24 cellular contexts compared by ENCODE assay signal in genomic region chr12:93524386-93525133, GRCh38. TPM values are rescaled to one million over a fixed set of nuclear protein-coding genes. Genes with fewer than 3 reads are reported as not detected.
DNase-seq lines count a peak whose midpoint lies in the region; ATAC-seq, FAIRE-seq and TF ChIP-seq lines count a peak whose summit lies in the region.
"Had no signal": no experiment of that assay in that cellular context is flagged by ENCODE, and none has a peak within 500 bp of the region (broad histone marks: within the 10 kb centered on the region; RNA-seq: fewer than 3 reads in every experiment).

No MANE protein-coding gene starts in this region.

- WGBS in HepG2 (ENCODE audit: low lambda C conversion rate), result 21% methylated on average over 10 of the region's 10 CpGs
- WGBS in mesendoderm (ENCODE audit: extremely low coverage, insufficient coverage, low lambda C conversion rate), result no CpG with 5 or more reads among the region's 10 CpGs

- peak overlapping the region; percentile 18 for H3K27ac Mint-ChIP-seq in Caco-2 (ENCODE audit: unreplicated experiment)
- H3K27ac Mint-ChIP-seq in CD4-positive, alpha-beta memory T cell, result no peak overlapping the region
- H3K27ac Mint-ChIP-seq: CD8-positive, alpha-beta memory T cell; HFFc6 had no signal

- no peak overlapping the region for H3K4me3 Mint-ChIP-seq in Caco-2 (ENCODE audit: unreplicated experiment)
- H3K4me3 Mint-ChIP-seq in CD4-positive, alpha-beta memory T cell, result no peak overlapping the region
- H3K4me3 Mint-ChIP-seq: CD8-positive, alpha-beta memory T cell; HFFc6 had no signal

- H4K20me1 ChIP-seq in PC-3 (ENCODE audit: low read length) (no peaks in the 10 kb centered on the region), HepG2 (ENCODE audit: insufficient read depth, low read length) (no peaks in the 10 kb centered on the region)

- H3K27me3 ChIP-seq in Caco-2 (replicated peaks; ENCODE audit: control insufficient read depth, insufficient read depth, low read length) (no peaks in the 10 kb centered on the region), PC-3 (ENCODE audit: low read length) (no peaks in the 10 kb centered on the region), HepG2 (ENCODE audit: control insufficient read depth in 1 of 2, insufficient read depth in 2 of 2, low read length in 2 of 2) (no peaks in the 10 kb centered on the region; a peak in 1 of 5 replicates), mesendoderm (ENCODE audit: insufficient read depth, low read length, poor library complexity) (no peaks in the 10 kb centered on the region)
- no peaks in the 10 kb centered on the region for H3K27me3 ChIP-seq in CD4-positive, alpha-beta memory T cell (ENCODE audit: insufficient read depth, low read length)
- H3K27me3 ChIP-seq: MG63, SJSA1 had no signal

- H3K4me3 ChIP-seq in Caco-2 (ENCODE audit: low read depth, low read length) (no peak overlapping the region), PC-3 (ENCODE audit: low read length) (no peak overlapping the region), HepG2 (replicated peaks in 1 of 3; ENCODE audit: insufficient read depth in 1 of 3, low read depth in 2 of 3, low read length in 3 of 3) (no peak overlapping the region), mesendoderm (ENCODE audit: low read length) (no peak overlapping the region)
- H3K4me3 ChIP-seq in CD4-positive, alpha-beta memory T cell (ENCODE audit: low read length in 2 of 2), result no peak overlapping the region
- H3K4me3 ChIP-seq: HAP-1, K562, MG63, SJSA1 had no signal

- CTCF ChIA-PET in Caco-2 (lab: Charles Lee) (interaction anchor here (0.5 to 2.0 kb wide), 5 partner anchors 22 to 577 kb away, joined by 3 to 7 read pairs (median 4); no protein-coding TSS in a partner anchor), PC-3 (lab: Charles Lee) (no interaction called here), HepG2 (lab: Yijun Ruan, JAX; ENCODE audit: low intra/inter-chr PET ratio, low total read pairs) (interaction anchor here (2.1 kb wide), 1 partner anchor 577 kb away, joined by 11 read pairs; no protein-coding TSS in a partner anchor)
- CTCF ChIA-PET in CD4-positive, alpha-beta memory T cell (lab: Charles Lee; ENCODE audit: partially characterized antibody), result interaction anchor here (3.5 kb wide), 1 partner anchor 578 kb away, joined by 19 read pairs; no protein-coding TSS in a partner anchor

- DNase-seq in Caco-2, result no peak
- DNase-seq in PC-3, result peak; percentile 37
- peak; percentile 9 for DNase-seq in HepG2 (ENCODE audit: low spot score)
- DNase-seq in CD4-positive, alpha-beta memory T cell, result no peak
- DNase-seq in mesendoderm, result no peak
- DNase-seq: C1 segment of cervical spinal cord; Calu3; CD8-positive, alpha-beta memory T cell; GOT3; HFFc6; MG63; NCI-H1105 treated with DMSO at 0.1 percent for 48 hours; NCI-H2029; NCI-H446 treated with DMSO at 0.1 percent for 48 hours; NK-92 treated with Interleukin-12 subunit alpha and Interleukin-12 subunit beta, amount 100 ng/mL, for 24 hours; Right ventricle myocardium superior had no signal

- H3K56ac ChIP-seq in mesendoderm (ENCODE audit: low read length), result no peak overlapping the region

- H3K27ac ChIP-seq in 22Rv1 (peak overlapping the region; percentile 50), PC-3 (ENCODE audit: low read length) (no peak overlapping the region), HepG2 (ENCODE audit: extremely low read length, insufficient read depth, low read length) (no peak overlapping the region), mesendoderm (ENCODE audit: low read depth, low read length) (no peak overlapping the region)
- no peak overlapping the region for H3K27ac ChIP-seq in CD4-positive, alpha-beta memory T cell (ENCODE audit: low read depth, low read length)
- H3K27ac ChIP-seq: SJSA1 had no signal

- POLR2A ChIA-PET in Caco-2 (lab: Charles Lee) (no interaction called here), PC-3 (lab: Charles Lee; ENCODE audit: unreplicated experiment) (no interaction called here), HepG2 (lab: Yijun Ruan, JAX) (interaction anchor here (0.6 kb wide), 1 partner anchor 28 kb away, joined by 4 read pairs; no protein-coding TSS in a partner anchor)
- POLR2A ChIA-PET in CD4-positive, alpha-beta memory T cell (lab: Charles Lee; ENCODE audit: partially characterized antibody), result no interaction called here

- no peak for TF ChIP-seq RAD21 in HepG2 (CRISPR knock-in tag; IDR thresholded peaks at IDR 0.05)

- H3K4me1 ChIP-seq in Caco-2 (peaks cover 38% of the 10 kb centered on the region), PC-3 (ENCODE audit: insufficient read depth, low read length) (peaks cover 21% of the 10 kb centered on the region), HepG2 (ENCODE audit: insufficient read depth, low read length) (peaks cover 31% of the 10 kb centered on the region), mesendoderm (ENCODE audit: control insufficient read depth, low read depth, low read length) (no peaks in the 10 kb centered on the region)
- H3K4me1 ChIP-seq in CD4-positive, alpha-beta memory T cell (ENCODE audit: insufficient read depth, low read length), result no peaks in the 10 kb centered on the region

- H4K8ac ChIP-seq in mesendoderm (ENCODE audit: low read depth, low read length), result no peak overlapping the region

- peaks cover 4% of the 10 kb centered on the region for H3K9me3 Mint-ChIP-seq in Caco-2 (ENCODE audit: unreplicated experiment)
- H3K9me3 Mint-ChIP-seq in CD4-positive, alpha-beta memory T cell, result no peaks in the 10 kb centered on the region
- H3K9me3 Mint-ChIP-seq: CD8-positive, alpha-beta memory T cell; HFFc6 had no signal

- no peak overlapping the region for H2BK15ac ChIP-seq in mesendoderm (replicated peaks; ENCODE audit: low read depth)

- no peak for TF ChIP-seq POLR2A in HepG2 (IDR thresholded peaks at IDR 0.05; ENCODE audit: insufficient read depth in 1 of 2, low read depth in 2 of 2, low read length in 2 of 2)

- H3K23ac ChIP-seq in mesendoderm (ENCODE audit: low read length), result no peak overlapping the region

- in situ Hi-C loops in HepG2 (cut with HindIII; ENCODE audit: extremely low pct_ligation_motif_present, low pct_unique_long_range_greater_than_20kb), result loop anchor here (5.0 kb wide), 1 partner anchor 578 kb away; no protein-coding TSS in a partner anchor

- ATAC-seq in PC-3 (peak; percentile 25; the same call in 1 of the 2 replicates), HepG2 (no peak), GM19455 (IDR thresholded peaks at IDR 0.05; ENCODE audit: unreplicated experiment) (no peak), GM18861 (IDR thresholded peaks at IDR 0.05; ENCODE audit: unreplicated experiment) (no peak)

- H3K4me1 Mint-ChIP-seq in Caco-2 (ENCODE audit: low read depth, unreplicated experiment), result peaks cover 37% of the 10 kb centered on the region
- peaks cover 0 to 5% (median 2%) of the 10 kb centered on the region in 4 donors for H3K4me1 Mint-ChIP-seq in CD4-positive, alpha-beta memory T cell

- H2AFZ ChIP-seq in PC-3 (ENCODE audit: low read length) (no peak overlapping the region), HepG2 (ENCODE audit: low read length) (no peak overlapping the region)

- H3K79me1 ChIP-seq in mesendoderm (ENCODE audit: low read length), result no peaks in the 10 kb centered on the region

- BruUV-seq in Caco-2 (replicated peaks; lab: Mats Ljungman, UMichigan) (no TSS peak), PC-3 (replicated peaks; lab: Mats Ljungman, UMichigan) (no TSS peak), HepG2 (replicated peaks; lab: Mats Ljungman, UMichigan) (no TSS peak)

- H3K4ac ChIP-seq in mesendoderm (ENCODE audit: low read depth, low read length), result no peak overlapping the region

- no peak for TF ChIP-seq CTCF in 22Rv1 (IDR thresholded peaks at IDR 0.05)
- TF ChIP-seq CTCF in Caco-2 (IDR thresholded peaks at IDR 0.05; ENCODE audit: insufficient read depth in 1 of 2, low read depth in 1 of 2, low read length in 1 of 2, severe bottlenecking in 1 of 2, unreplicated experiment in 1 of 2), result no peak
- no peak for TF ChIP-seq CTCF in PC-3 (conservative IDR thresholded peaks at IDR 0.05; ENCODE audit: low read depth, low read length)
- no peak for TF ChIP-seq CTCF in HepG2 (CRISPR knock-in tag; IDR thresholded peaks at IDR 0.05)

- H2AK5ac ChIP-seq in mesendoderm (ENCODE audit: low read length), result no peak overlapping the region

- H3K9me2 ChIP-seq in PC-3 (replicated peaks; ENCODE audit: low read length), result no peaks in the 10 kb centered on the region

- H2BK120ac ChIP-seq in mesendoderm (ENCODE audit: low read depth, low read length), result no peak overlapping the region

- FAIRE-seq in HepG2 (lab: Jason Lieb, UNC), result no peak
- FAIRE-seq: GM18507, K562 had no signal

- no peak overlapping the region for H4K5ac ChIP-seq in mesendoderm (ENCODE audit: low read length)

- TF ChIP-seq EP300 in HepG2 (IDR thresholded peaks at IDR 0.05; ENCODE audit: low read depth in 2 of 2, low read length in 2 of 2) (no peak), HepG2 (CRISPR knock-in tag; IDR thresholded peaks at IDR 0.05; ENCODE audit: borderline replicate concordance) (no peak)

- intact Hi-C loops in Caco-2 (cut with micrococcal nuclease; ENCODE audit: unreplicated experiment), result loop anchor here (1.0 to 10.0 kb wide), 2 partner anchors 450 to 578 kb away; no protein-coding TSS in a partner anchor
- intact Hi-C loops in PC-3 (cut with micrococcal nuclease), result no loop called here
- intact Hi-C loops in HepG2 (cut with micrococcal nuclease; ENCODE audit: unreplicated experiment), result loop anchor here (1.0 to 2.0 kb wide), 2 partner anchors 40 to 578 kb away; no protein-coding TSS in a partner anchor
- intact Hi-C loops in CD4-positive, alpha-beta memory T cell (cut with micrococcal nuclease), result no loop called here

- no peaks in the 10 kb centered on the region; the same call in 1 of the 2 replicates for H3K9me3 ChIP-seq in Caco-2
- H3K9me3 ChIP-seq in PC-3 (ENCODE audit: low read length), result no peaks in the 10 kb centered on the region
- H3K9me3 ChIP-seq in HepG2 (ENCODE audit: low read length), result no peaks in the 10 kb centered on the region
- H3K9me3 ChIP-seq in CD4-positive, alpha-beta memory T cell (ENCODE audit: control insufficient read depth in 1 of 2, low read length in 2 of 2), result no peaks in the 10 kb centered on the region
- H3K9me3 ChIP-seq: HAP-1, MG63, SJSA1 had no signal

- H3K79me2 ChIP-seq in PC-3 (ENCODE audit: low read length), result no peaks in the 10 kb centered on the region
- H3K79me2 ChIP-seq in HepG2 (ENCODE audit: insufficient read depth, low read length), result no peaks in the 10 kb centered on the region
- H3K79me2 ChIP-seq in mesendoderm (ENCODE audit: control insufficient read depth, insufficient read depth, low read length), result no peaks in the 10 kb centered on the region

- H3K9ac ChIP-seq in PC-3 (ENCODE audit: low read length), result no peak overlapping the region
- no peak overlapping the region for H3K9ac ChIP-seq in HepG2 (ENCODE audit: insufficient read depth, low read depth, low read length)
- H3K9ac ChIP-seq in mesendoderm (ENCODE audit: low read length), result no peak overlapping the region

- peaks cover 6% of the 10 kb centered on the region for H3K36me3 Mint-ChIP-seq in Caco-2 (ENCODE audit: insufficient read depth, unreplicated experiment)
- H3K36me3 Mint-ChIP-seq in CD4-positive, alpha-beta memory T cell, result no peaks in the 10 kb centered on the region
- H3K36me3 Mint-ChIP-seq: CD8-positive, alpha-beta memory T cell had no signal

- no peaks in the 10 kb centered on the region for H3K27me3 Mint-ChIP-seq in Caco-2 (ENCODE audit: insufficient read depth, unreplicated experiment)
- peaks cover 1 to 4% of the 10 kb centered on the region in 2 donors for H3K27me3 Mint-ChIP-seq in CD4-positive, alpha-beta memory T cell

- H3K18ac ChIP-seq in mesendoderm (ENCODE audit: low read length), result no peak overlapping the region

- H3K36me3 ChIP-seq in Caco-2 (ENCODE audit: control insufficient read depth, insufficient read depth, low read length) (no peaks in the 10 kb centered on the region), PC-3 (ENCODE audit: low read depth, low read length) (no peaks in the 10 kb centered on the region), HepG2 (replicated peaks in 1 of 2; ENCODE audit: control insufficient read depth in 1 of 2, insufficient read depth in 2 of 2, low read length in 2 of 2) (no peaks in the 10 kb centered on the region), mesendoderm (ENCODE audit: control insufficient read depth, insufficient read depth, low read length) (no peaks in the 10 kb centered on the region)
- no peaks in the 10 kb centered on the region for H3K36me3 ChIP-seq in CD4-positive, alpha-beta memory T cell (ENCODE audit: insufficient read depth, low read length)
- H3K36me3 ChIP-seq: HAP-1, MG63, SJSA1 had no signal

- H3K4me2 ChIP-seq in PC-3 (ENCODE audit: low read length), result no peak overlapping the region
- no peak overlapping the region for H3K4me2 ChIP-seq in HepG2 (ENCODE audit: low read depth, low read length)
- no peak overlapping the region for H3K4me2 ChIP-seq in mesendoderm (ENCODE audit: low read length)

- H2BK5ac ChIP-seq in mesendoderm (ENCODE audit: low read length), result no peak overlapping the region

- H3F3A ChIP-seq in PC-3 (ENCODE audit: low read length, unreplicated experiment), result no peaks in the 10 kb centered on the region

RNA-seq across cellular contexts. Expression of gene SOCS2, which starts 47.9 kb away (rescaled TPM):
- total RNA-seq in Caco-2 (2022) (95.4 and 96.6 TPM in 2 replicates), PC-3 (2014; rRNA removed) (28.9 and 43.1 TPM in 2 replicates), HepG2 (2016; rRNA removed; fragmentation: Illumina TruSeq; extraction: Trizol) (1.5 and 2.4 TPM in 2 replicates)
- total RNA-seq in HepG2 (2016; cell fraction: cytosol; rRNA removed; fragmentation: Illumina TruSeq; extraction: Trizol; ENCODE audit: low read depth), result 0.53 and 0.61 TPM in 2 replicates
- 1.4 and 1.9 TPM in 2 replicates for total RNA-seq in HepG2 (2016; cell fraction: insoluble cytoplasmic fraction; rRNA removed; fragmentation: Illumina TruSeq; extraction: Trizol)
- 1.4 and 2.1 TPM in 2 replicates for total RNA-seq in HepG2 (2016; cell fraction: membrane; rRNA removed; fragmentation: Illumina TruSeq; extraction: Trizol)
- 3.1 and 4.0 TPM in 2 replicates for total RNA-seq in HepG2 (2016; cell fraction: nucleus; rRNA removed; fragmentation: Illumina TruSeq; extraction: Trizol)
- 0.62 and 0.89 TPM in 2 replicates for polyA plus RNA-seq in HepG2 (2011; rRNA removed)
- polyA plus RNA-seq in HepG2 (2011; cell fraction: cytosol; rRNA removed), result 0.51 and 0.54 TPM in 2 replicates
- 1.6 and 1.9 TPM in 2 replicates for polyA plus RNA-seq in HepG2 (2011; cell fraction: nucleus; rRNA removed)
- 0.39 and 0.57 TPM in 2 replicates for polyA plus RNA-seq in HepG2 (2012)
- 0.50 and 0.75 TPM in 2 replicates for polyA plus RNA-seq in HepG2 (2016; cell fraction: cytosol; fragmentation: Illumina TruSeq; extraction: Trizol; ENCODE audit: low read depth)
- 2.4 and 2.5 TPM in 2 replicates for polyA plus RNA-seq in HepG2 (2016; cell fraction: insoluble cytoplasmic fraction; fragmentation: Illumina TruSeq; extraction: Trizol; ENCODE audit: low read depth)
- 2.0 and 2.7 TPM in 2 replicates for polyA plus RNA-seq in HepG2 (2016; cell fraction: membrane; fragmentation: Illumina TruSeq; extraction: Trizol; ENCODE audit: low read depth)
- 4.5 and 5.6 TPM in 2 replicates for polyA plus RNA-seq in HepG2 (2016; cell fraction: nucleus; fragmentation: Illumina TruSeq; extraction: Trizol; ENCODE audit: insufficient read depth, low read depth)
- 0.60 and 0.96 TPM in 2 replicates for polyA minus RNA-seq in HepG2 (2011; rRNA and poly(A)+ RNA removed; ENCODE audit: low replicate concordance)
- polyA minus RNA-seq in HepG2 (2011; cell fraction: cytosol; rRNA and poly(A)+ RNA removed), result 1.2 TPM in 1 of 2 replicates, not detected in the other
- polyA minus RNA-seq in HepG2 (2011; cell fraction: nucleus; rRNA and poly(A)+ RNA removed), result 1.8 and 1.9 TPM in 2 replicates
- total RNA-seq in CD4-positive, alpha-beta memory T cell, result 1 to 10 TPM; 1.7 to 2.6 TPM
- 10 to 100 TPM; 37.3 to 69.0 TPM for polyA plus RNA-seq in CD4-positive, alpha-beta memory T cell
- 41.4 TPM for polyA plus RNA-seq in mesendoderm (2013, experiment 1 of 2)
- polyA plus RNA-seq in mesendoderm (2013, experiment 2 of 2), result 39.4 TPM
- total RNA-seq: G401 had no signal

RNA-seq across cellular contexts. Expression of gene MRPL42, which starts 57.2 kb away (rescaled TPM):
- 77.0 and 78.2 TPM in 2 replicates for total RNA-seq in Caco-2 (2022)
- 69.6 and 119 TPM in 2 replicates for total RNA-seq in PC-3 (2014; rRNA removed)
- 148 and 224 TPM in 2 replicates for total RNA-seq in HepG2 (2016; rRNA removed; fragmentation: Illumina TruSeq; extraction: Trizol)
- 63.1 and 69.4 TPM in 2 replicates for total RNA-seq in HepG2 (2016; cell fraction: cytosol; rRNA removed; fragmentation: Illumina TruSeq; extraction: Trizol; ENCODE audit: low read depth)
- total RNA-seq in HepG2 (2016; cell fraction: insoluble cytoplasmic fraction; rRNA removed; fragmentation: Illumina TruSeq; extraction: Trizol), result 148 and 233 TPM in 2 replicates
- total RNA-seq in HepG2 (2016; cell fraction: membrane; rRNA removed; fragmentation: Illumina TruSeq; extraction: Trizol), result 119 and 120 TPM in 2 replicates
- 72.3 and 83.9 TPM in 2 replicates for total RNA-seq in HepG2 (2016; cell fraction: nucleus; rRNA removed; fragmentation: Illumina TruSeq; extraction: Trizol)
- polyA plus RNA-seq in HepG2 (2011; rRNA removed), result 75.4 and 93.3 TPM in 2 replicates
- polyA plus RNA-seq in HepG2 (2011; cell fraction: cytosol; rRNA removed), result 44.4 and 77.9 TPM in 2 replicates
- 21.4 and 32.1 TPM in 2 replicates for polyA plus RNA-seq in HepG2 (2011; cell fraction: nucleus; rRNA removed)
- 77.4 and 156 TPM in 2 replicates for polyA plus RNA-seq in HepG2 (2012)
- 62.5 and 71.1 TPM in 2 replicates for polyA plus RNA-seq in HepG2 (2016; cell fraction: cytosol; fragmentation: Illumina TruSeq; extraction: Trizol; ENCODE audit: low read depth)
- 198 and 212 TPM in 2 replicates for polyA plus RNA-seq in HepG2 (2016; cell fraction: insoluble cytoplasmic fraction; fragmentation: Illumina TruSeq; extraction: Trizol; ENCODE audit: low read depth)
- polyA plus RNA-seq in HepG2 (2016; cell fraction: membrane; fragmentation: Illumina TruSeq; extraction: Trizol; ENCODE audit: low read depth), result 87.3 and 92.4 TPM in 2 replicates
- polyA plus RNA-seq in HepG2 (2016; cell fraction: nucleus; fragmentation: Illumina TruSeq; extraction: Trizol; ENCODE audit: insufficient read depth, low read depth), result 78.8 and 79.9 TPM in 2 replicates
- 23.0 and 26.1 TPM in 2 replicates for polyA minus RNA-seq in HepG2 (2011; rRNA and poly(A)+ RNA removed; ENCODE audit: low replicate concordance)
- 48.1 and 52.1 TPM in 2 replicates for polyA minus RNA-seq in HepG2 (2011; cell fraction: cytosol; rRNA and poly(A)+ RNA removed)
- polyA minus RNA-seq in HepG2 (2011; cell fraction: nucleus; rRNA and poly(A)+ RNA removed), result 61.4 and 110 TPM in 2 replicates
- total RNA-seq in CD4-positive, alpha-beta memory T cell, result 10 to 100 TPM; 40.1 to 43.2 TPM
- 10 to 100 TPM; 75.7 to 92.8 TPM for polyA plus RNA-seq in CD4-positive, alpha-beta memory T cell
- 149 TPM for polyA plus RNA-seq in mesendoderm (2013, experiment 1 of 2)
- polyA plus RNA-seq in mesendoderm (2013, experiment 2 of 2), result 153 TPM

Comparison
In these comparisons a context has a peak if more than half of its experiments do, and no peak if none do; other contexts are left out.
1. DNase-seq: peak in PC-3 (single experiment) and HepG2 (single experiment); none in Caco-2 (0 of 2), CD4-positive, alpha-beta memory T cell (0 of 5) and mesendoderm (single experiment).
2. intact Hi-C loops: an anchor here in Caco-2 (1.0 to 10.0 kb wide) and HepG2 (1.0 to 2.0 kb wide); none called in PC-3 and CD4-positive, alpha-beta memory T cell.